Comparison of ENCODE assay signal across 27 cellular contexts in genomic region chr5:178225174-178225573, GRCh38. TPM values are rescaled to one million over a fixed set of nuclear protein-coding genes. Genes with fewer than 3 reads are reported as not detected.
"Had no signal": no experiment of that assay in that cellular context is flagged by ENCODE, and none has a peak within 500 bp of the region (broad histone marks: within the 10 kb centered on the region; RNA-seq: fewer than 3 reads in every experiment).

No MANE protein-coding gene starts in this region.

- H3K27me3 ChIP-seq: body of pancreas, colonic mucosa, dorsolateral prefrontal cortex, sigmoid colon, testis, vagina had no signal

- H3K9me3 ChIP-seq: body of pancreas, colonic mucosa, sigmoid colon, testis, vagina had no signal

- H3K4me2 ChIP-seq: smooth muscle cell had no signal

- ATAC-seq: body of pancreas; effector memory CD8-positive, alpha-beta T cell; left colon had no signal

- H3K4me3 ChIP-seq: body of pancreas, colonic mucosa, dorsolateral prefrontal cortex, sigmoid colon, smooth muscle cell, testis, vagina had no signal

- H3K4me1 ChIP-seq: testis had no signal

- H3K36me3 ChIP-seq: colonic mucosa had no signal

- DNase-seq: activated CD4-positive, alpha-beta T cell treated with anti-CD3 and anti-CD28 coated beads, Interleukin-2, amount 10 ng/mL, durations not matched to agents 7 days and 5 days; activated CD4-positive, CD25-positive, alpha-beta regulatory T cell treated with anti-CD3 and anti-CD28 coated beads, Interleukin-2, amount 50 U/mL, for 72 hours; activated gamma-delta T cell treated with Interleukin-2 at 50 U/mL for 16 hours; activated T-cell treated with anti-CD3 and anti-CD28 coated beads, Interleukin-2, amount 50 U/mL, for 1 hour; anterior cingulate cortex; body of pancreas; caudate nucleus; colonic mucosa; dorsolateral prefrontal cortex; effector memory CD8-positive, alpha-beta T cell; foreskin melanocyte; glutamatergic neuron; left colon; nephron progenitor cell; nucleus accumbens; sigmoid colon; stimulated activated CD4-positive, alpha-beta T cell treated with anti-CD3 and anti-CD28 coated beads, Interleukin-2, amount 100 ng/mL, for 48 hours; stimulated activated CD8-positive, alpha-beta memory T cell treated with anti-CD3 and anti-CD28 coated beads, Interleukin-4, amount 100 ng/mL, for 48 hours; stimulated activated naive CD4-positive, alpha-beta T cell; testis had no signal

- H3K27ac ChIP-seq: body of pancreas, dorsolateral prefrontal cortex, sigmoid colon, testis, vagina, VCaP had no signal

- FAIRE-seq: islet of Langerhans had no signal

RNA-seq across cellular contexts. Expression of gene GMCL2, which starts 38.0 kb away (rescaled TPM):
- total RNA-seq: activated CD4-positive, alpha-beta T cell treated with anti-CD3 and anti-CD28 coated beads, Interleukin-2, amount 10 ng/mL, durations not matched to agents 7 days and 5 days; body of pancreas; colonic mucosa; endothelial cell of umbilical vein; esophagus mucosa; left colon; renal cortical epithelial cell; sigmoid colon; vagina had no signal
- polyA plus RNA-seq: endothelial cell of umbilical vein, smooth muscle cell had no signal
